Comparison of ENCODE assay signal across 22 cellular contexts in the genomic region with DNA sequence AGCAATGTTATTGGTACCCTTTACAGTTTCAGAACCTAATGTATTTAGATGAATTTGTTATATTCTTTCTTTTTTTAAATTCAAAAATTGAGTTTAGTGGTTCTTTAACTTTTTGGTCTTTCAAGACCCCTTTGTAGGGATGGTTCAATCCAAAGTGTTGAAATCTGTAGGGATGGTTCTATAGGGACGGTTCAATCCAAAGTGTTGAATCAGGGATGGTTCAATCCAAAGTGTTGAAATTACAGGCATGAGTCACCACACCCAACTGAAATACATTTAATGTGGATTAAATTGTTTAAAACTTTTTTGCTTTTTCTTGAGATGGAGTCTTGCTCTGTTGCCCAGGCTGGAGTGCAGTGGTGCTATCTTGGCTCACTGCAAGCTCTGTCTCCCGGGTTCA. TPM values are rescaled to one million over a fixed set of nuclear protein-coding genes. Genes with fewer than 3 reads are reported as not detected.
DNase-seq lines count a peak whose midpoint lies in the region; FAIRE-seq and TF ChIP-seq lines count a peak whose summit lies in the region.
"Had no signal": no experiment of that assay in that cellular context is flagged by ENCODE, and none has a peak within 500 bp of the region (broad histone marks: within the 10 kb centered on the region; RNA-seq: fewer than 3 reads in every experiment).

No MANE protein-coding gene starts in this region.

- peaks cover 2% of the 10 kb centered on the region for H3K9me3 Mint-ChIP-seq in astrocyte (ENCODE audit: unreplicated experiment)
- H3K9me3 Mint-ChIP-seq: activated naive CD4-positive, alpha-beta T cell treated with anti-CD3 and anti-CD28 coated beads for 36 hours; activated T-cell treated with anti-CD3 and anti-CD28 coated beads, Interleukin-2, amount 50 U/mL, for 24 hours; CD4-positive, CD25-positive, alpha-beta regulatory T cell had no signal

- H4K20me1 ChIP-seq in astrocyte (ENCODE audit: insufficient read depth, low read length) (no peaks in the 10 kb centered on the region), hepatocyte (ENCODE audit: insufficient read depth, poor library complexity, severe bottlenecking) (no peaks in the 10 kb centered on the region)

- no peaks in the 10 kb centered on the region for H3K79me2 ChIP-seq in astrocyte (ENCODE audit: insufficient read depth, low read length)
- no peaks in the 10 kb centered on the region for H3K79me2 ChIP-seq in hepatocyte

- H3K4me3 Mint-ChIP-seq in astrocyte (ENCODE audit: unreplicated experiment), result no peak overlapping the region
- H3K4me3 Mint-ChIP-seq: activated CD8-positive, alpha-beta T cell treated with anti-CD3 and anti-CD28 coated beads, Interleukin-2, amount 10 ng/mL, durations not matched to agents 7 days and 5 days; activated naive CD4-positive, alpha-beta T cell treated with anti-CD3 and anti-CD28 coated beads for 36 hours; activated T-cell treated with anti-CD3 and anti-CD28 coated beads, Interleukin-2, amount 50 U/mL, for 24 hours; CD4-positive, CD25-positive, alpha-beta regulatory T cell had no signal

- CTCF ChIA-PET in A673 (lab: Charles Lee), result no interaction called here

- H3K9me2 ChIP-seq in hepatocyte (replicated peaks; ENCODE audit: insufficient read depth), result no peaks in the 10 kb centered on the region
- H3K9me2 ChIP-seq: SK-N-SH had no signal

- H3K4me1 Mint-ChIP-seq in astrocyte (ENCODE audit: low read depth, unreplicated experiment), result no peaks in the 10 kb centered on the region

- H2AFZ ChIP-seq in astrocyte (ENCODE audit: low read depth, low read length) (no peak overlapping the region), hepatocyte (no peak overlapping the region)
- H2AFZ ChIP-seq: PC-9 had no signal

- H3K9ac ChIP-seq in astrocyte (ENCODE audit: low read length), result no peak overlapping the region
- H3K9ac ChIP-seq: SK-N-SH had no signal

- H3K36me3 ChIP-seq in A673 (ENCODE audit: insufficient read depth, low read length, poor library complexity, severe bottlenecking) (peaks cover 6% of the 10 kb centered on the region), astrocyte (ENCODE audit: insufficient read depth, low read length) (peaks cover 9% of the 10 kb centered on the region), hepatocyte (replicated peaks; ENCODE audit: insufficient read depth, low read depth) (no peaks in the 10 kb centered on the region)
- H3K36me3 ChIP-seq: prostate gland had no signal

- H3K27ac Mint-ChIP-seq in astrocyte (ENCODE audit: unreplicated experiment), result no peak overlapping the region
- H3K27ac Mint-ChIP-seq: activated CD8-positive, alpha-beta T cell treated with anti-CD3 and anti-CD28 coated beads, Interleukin-2, amount 10 ng/mL, durations not matched to agents 7 days and 5 days; activated naive CD4-positive, alpha-beta T cell treated with anti-CD3 and anti-CD28 coated beads for 36 hours; activated T-cell treated with anti-CD3 and anti-CD28 coated beads, Interleukin-2, amount 50 U/mL, for 24 hours; CD4-positive, CD25-positive, alpha-beta regulatory T cell had no signal

- POLR2A ChIA-PET in A673 (lab: Charles Lee; ENCODE audit: low non-redundant PET), result no interaction called here

- 94% methylated on average over 2 of the region's 2 CpGs for WGBS in hepatocyte (ENCODE audit: low lambda C conversion rate, missing lambda C conversion rate)

- no peak for TF ChIP-seq CTCF in A673 (conservative IDR thresholded peaks at IDR 0.05; ENCODE audit: low read depth, low read length)
- no peak for TF ChIP-seq CTCF in astrocyte (IDR thresholded peaks at IDR 0.05; ENCODE audit: insufficient read depth, low read depth, low read length)
- TF ChIP-seq CTCF in fibroblast of villous mesenchyme (IDR thresholded peaks at IDR 0.05; ENCODE audit: insufficient read depth, low read depth, low read length), result no peak
- TF ChIP-seq CTCF in hepatocyte (IDR thresholded peaks at IDR 0.05; ENCODE audit: poor library complexity), result no peak

- intact Hi-C loops in A673 (cut with micrococcal nuclease; ENCODE audit: unreplicated experiment), result no loop called here

- DNase-seq in A673 (ENCODE audit: low spot score), result peak; percentile 19
- peak; percentile 66 for DNase-seq in HCEC 1CT
- DNase-seq in astrocyte (ENCODE audit: low read depth), result peak; percentile 8
- DNase-seq in fibroblast of villous mesenchyme (ENCODE audit: low read depth), result peak; percentile 34
- no peak for DNase-seq in dermis blood vessel endothelial cell
- DNase-seq in stimulated activated CD4-positive, alpha-beta T cell treated with anti-CD3 and anti-CD28 coated beads, Interleukin-4, amount 100 ng/mL, for 24 hours, result no peak
- DNase-seq in NOMO-1 treated with DMSO at 0.1 percent for 48 hours (lab: John Stamatoyannopoulos, UW; ENCODE audit: unreplicated experiment), result no peak
- DNase-seq in hepatocyte (ENCODE audit: low spot score), result no peak
- DNase-seq: activated CD8-positive, alpha-beta T cell treated with anti-CD3 and anti-CD28 coated beads, Interleukin-2, amount 10 ng/mL, durations not matched to agents 7 days and 5 days; activated naive CD4-positive, alpha-beta T cell treated with anti-CD3 and anti-CD28 coated beads for 36 hours; activated T-cell treated with anti-CD3 and anti-CD28 coated beads, Interleukin-2, amount 50 U/mL, for 24 hours; CD4-positive, CD25-positive, alpha-beta regulatory T cell; NCI-H1694 treated with DMSO at 0.1 percent for 48 hours; NCI-H82; PC-9; SK-N-SH; stimulated activated CD4-positive, alpha-beta T cell treated with anti-CD3 and anti-CD28 coated beads, Interleukin-4, amount 100 ng/mL, for 1 hour; stomach; T-helper 9 cell had no signal

- H3K27ac ChIP-seq in A673 (ENCODE audit: low read depth, low read length, poor library complexity, severe bottlenecking) (no peak overlapping the region), astrocyte (ENCODE audit: low read depth, low read length) (no peak overlapping the region), hepatocyte (no peak overlapping the region)
- H3K27ac ChIP-seq: coronary artery, PC-9, prostate gland, stomach had no signal

- H3K27me3 Mint-ChIP-seq in astrocyte (ENCODE audit: low read depth, unreplicated experiment), result no peaks in the 10 kb centered on the region
- H3K27me3 Mint-ChIP-seq: activated T-cell treated with anti-CD3 and anti-CD28 coated beads, Interleukin-2, amount 50 U/mL, for 24 hours; CD4-positive, CD25-positive, alpha-beta regulatory T cell had no signal

- H3K4me2 ChIP-seq in astrocyte (ENCODE audit: low read length), result no peak overlapping the region
- no peak overlapping the region for H3K4me2 ChIP-seq in hepatocyte
- H3K4me2 ChIP-seq: PC-9, SK-N-SH, smooth muscle cell had no signal

- no peaks in the 10 kb centered on the region for H3K4me1 ChIP-seq in A673 (ENCODE audit: insufficient read depth, low read length, poor library complexity, severe bottlenecking)
- H3K4me1 ChIP-seq in astrocyte (ENCODE audit: insufficient read depth, low read length), result no peaks in the 10 kb centered on the region
- no peaks in the 10 kb centered on the region for H3K4me1 ChIP-seq in hepatocyte (ENCODE audit: insufficient read depth)
- H3K4me1 ChIP-seq: prostate gland, stomach had no signal

- H3K4me3 ChIP-seq in A673 (ENCODE audit: low read depth, low read length, poor library complexity, severe bottlenecking), result no peak overlapping the region
- no peak overlapping the region for H3K4me3 ChIP-seq in astrocyte (ENCODE audit: insufficient read depth, low read depth, low read length)
- H3K4me3 ChIP-seq in fibroblast of villous mesenchyme (ENCODE audit: low read depth, low read length), result no peak overlapping the region
- H3K4me3 ChIP-seq in hepatocyte, result no peak overlapping the region
- H3K4me3 ChIP-seq: coronary artery, PC-9, prostate gland, smooth muscle cell, stomach had no signal

- no peak for FAIRE-seq in astrocyte (lab: Jason Lieb, UNC)

- no TSS peak for BruUV-seq in A673 (replicated peaks; lab: Mats Ljungman, UMichigan)

- H3K27me3 ChIP-seq in A673 (replicated peaks; ENCODE audit: insufficient read depth, low read depth, low read length, poor library complexity) (no peaks in the 10 kb centered on the region), astrocyte (ENCODE audit: insufficient read depth, low read length) (no peaks in the 10 kb centered on the region), hepatocyte (no peaks in the 10 kb centered on the region)
- H3K27me3 ChIP-seq: stomach had no signal

- peaks cover 18% of the 10 kb centered on the region for H3K36me3 Mint-ChIP-seq in astrocyte (ENCODE audit: low read depth, unreplicated experiment)

- H3K9me3 ChIP-seq in A673 (ENCODE audit: low read depth, low read length, poor library complexity, severe bottlenecking) (no peaks in the 10 kb centered on the region), astrocyte (ENCODE audit: insufficient read depth, low read depth, low read length) (no peaks in the 10 kb centered on the region), hepatocyte (ENCODE audit: low read depth) (no peaks in the 10 kb centered on the region)
- H3K9me3 ChIP-seq: prostate gland, SK-N-SH, stomach had no signal

RNA-seq across cellular contexts. Expression of gene SNX2, which starts 30.6 kb away (rescaled TPM):
- total RNA-seq in A673 (2021) (64.3 and 67.9 TPM in 2 replicates), astrocyte (82.8 and 87.2 TPM in 2 replicates), fibroblast of villous mesenchyme (65.4 and 66.9 TPM in 2 replicates), dermis blood vessel endothelial cell (86.9 and 105 TPM in 2 replicates), hepatocyte (98.4 and 107 TPM in 2 replicates)
- polyA plus RNA-seq in hepatocyte, result 99.5 and 102 TPM in 2 replicates

RNA-seq across cellular contexts. Expression of gene SNX24, which starts 39.9 kb away (rescaled TPM):
- total RNA-seq in A673 (2021), result 11.3 and 13.6 TPM in 2 replicates
- 33.7 and 44.6 TPM in 2 replicates for total RNA-seq in astrocyte
- 28.0 and 29.8 TPM in 2 replicates for total RNA-seq in fibroblast of villous mesenchyme
- 8.5 and 10.1 TPM in 2 replicates for total RNA-seq in dermis blood vessel endothelial cell
- 26.9 and 38.2 TPM in 2 replicates for total RNA-seq in hepatocyte
- polyA plus RNA-seq in hepatocyte, result 28.8 and 33.3 TPM in 2 replicates

Comparison
In these comparisons a context has a peak if more than half of its experiments do, and no peak if none do; other contexts are left out.
1. DNase-seq: peak in A673 (single experiment), HCEC 1CT (single experiment), astrocyte (single experiment) and fibroblast of villous mesenchyme (single experiment); none in dermis blood vessel endothelial cell (single experiment), stimulated activated CD4-positive, alpha-beta T cell treated with anti-CD3 and anti-CD28 coated beads, Interleukin-4, amount 100 ng/mL, for 24 hours (single experiment), NOMO-1 treated with DMSO at 0.1 percent for 48 hours (single experiment) and hepatocyte (single experiment).